In the genomic region with DNA sequence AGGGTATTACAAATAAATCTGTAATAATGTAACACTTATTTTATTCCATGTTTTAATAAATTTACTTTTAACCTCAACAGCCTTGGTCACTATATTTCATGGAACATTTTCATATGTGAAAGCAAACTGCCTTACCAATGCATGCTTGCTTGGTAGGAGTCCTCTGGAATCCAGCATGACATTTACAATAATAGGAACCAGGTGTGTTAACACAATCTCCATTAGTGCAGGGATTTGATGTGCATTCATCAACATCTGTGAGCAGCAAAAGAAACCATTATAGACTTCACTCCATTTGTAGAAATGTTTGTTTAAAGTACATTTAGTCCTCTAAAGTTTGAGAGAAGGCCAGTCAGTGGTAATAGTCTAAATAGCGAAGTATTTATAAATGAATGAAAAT, we compare ENCODE assay signal across 21 cellular contexts.
A peak's percentile ranks its signal among the peaks of the same experiment; 100 is the strongest.
DNase-seq lines count a peak whose midpoint lies in the region; ATAC-seq and TF ChIP-seq lines count a peak whose summit lies in the region.
"Had no signal": no experiment of that assay in that cellular context is flagged by ENCODE, and none has a peak within 500 bp of the region (broad histone marks: within the 10 kb centered on the region; RNA-seq: fewer than 3 reads in every experiment).

No MANE protein-coding gene starts in this region.

- H3K36me3 ChIP-seq in GM23248 (ENCODE audit: low read depth) (no peaks in the 10 kb centered on the region), adipocyte (ENCODE audit: control insufficient read depth, insufficient read depth, low read length, severe bottlenecking) (peaks cover 93% of the 10 kb centered on the region), right lobe of liver (no peaks in the 10 kb centered on the region), H7 (replicated peaks; ENCODE audit: control insufficient read depth, insufficient read depth, low read length) (no peaks in the 10 kb centered on the region), osteoblast (ENCODE audit: insufficient read depth, low read length) (no peaks in the 10 kb centered on the region)
- H3K36me3 ChIP-seq: BE2C, SJSA1 had no signal

- H3K79me2 ChIP-seq in GM23248 (ENCODE audit: insufficient read depth), result no peaks in the 10 kb centered on the region
- H3K79me2 ChIP-seq in osteoblast (ENCODE audit: insufficient read depth, low read length), result no peaks in the 10 kb centered on the region

- H3F3A ChIP-seq in GM23248 (ENCODE audit: insufficient read depth), result no peaks in the 10 kb centered on the region

- intact Hi-C loops in right lobe of liver (cut with DNase I), result no loop called here

- H3K4me1 Mint-ChIP-seq in mesothelial cell of epicardium, result peaks cover 38% of the 10 kb centered on the region
- H3K4me1 Mint-ChIP-seq: IgD-negative memory B cell had no signal

- in situ Hi-C loops in GM23248 (cut with MboI), result no loop called here

- no peak for ATAC-seq in right lobe of liver
- ATAC-seq: A549, Right ventricle myocardium inferior had no signal

- H2AFZ ChIP-seq in GM23248, result no peak overlapping the region
- no peak overlapping the region for H2AFZ ChIP-seq in osteoblast (ENCODE audit: low read length)

- H3K27ac Mint-ChIP-seq in mesothelial cell of epicardium, result peak overlapping the region; percentile 82
- H3K27ac Mint-ChIP-seq: IgD-negative memory B cell had no signal

- H3K9me3 ChIP-seq in GM23248 (ENCODE audit: low read depth), result no peaks in the 10 kb centered on the region
- H3K9me3 ChIP-seq in adipocyte (ENCODE audit: control insufficient read depth, low read length), result no peaks in the 10 kb centered on the region
- H3K9me3 ChIP-seq in right lobe of liver, result no peaks in the 10 kb centered on the region
- no peaks in the 10 kb centered on the region for H3K9me3 ChIP-seq in osteoblast (ENCODE audit: low read depth, low read length)
- H3K9me3 ChIP-seq: A549, BE2C, SJSA1 had no signal

- H4K20me1 ChIP-seq in GM23248 (ENCODE audit: insufficient read depth), result no peaks in the 10 kb centered on the region; the same call in 1 of the 2 replicates
- H4K20me1 ChIP-seq in osteoblast (ENCODE audit: insufficient read depth, low read length), result no peaks in the 10 kb centered on the region

- H3K27ac ChIP-seq in GM23248 (no peak overlapping the region), right lobe of liver (no peak overlapping the region), osteoblast (ENCODE audit: low read depth, low read length) (no peak overlapping the region)
- H3K27ac ChIP-seq: A549, SJSA1 had no signal

- peaks cover 16% of the 10 kb centered on the region for H3K36me3 Mint-ChIP-seq in mesothelial cell of epicardium
- H3K36me3 Mint-ChIP-seq: IgD-negative memory B cell had no signal

- H3K27me3 ChIP-seq in GM23248 (replicated peaks; ENCODE audit: insufficient read depth) (no peaks in the 10 kb centered on the region), adipocyte (replicated peaks; ENCODE audit: control insufficient read depth, insufficient read depth, low read length) (no peaks in the 10 kb centered on the region), right lobe of liver (no peaks in the 10 kb centered on the region), H7 (ENCODE audit: control insufficient read depth, insufficient read depth, low read length) (no peaks in the 10 kb centered on the region), osteoblast (ENCODE audit: insufficient read depth, low read length) (no peaks in the 10 kb centered on the region)
- H3K27me3 ChIP-seq: BE2C, SJSA1 had no signal

- 67 to 70% methylated on average over 1 of the region's 1 CpG for WGBS in GM23248 (ENCODE audit: low coverage in 1 of 2, low lambda C conversion rate in 2 of 2, missing lambda C conversion rate in 2 of 2), 2 experiments
- 43% methylated on average over 1 of the region's 1 CpG for WGBS in right lobe of liver (ENCODE audit: insufficient coverage, low coverage, low lambda C conversion rate, missing lambda C conversion rate)

- no peak overlapping the region for H3K4me2 ChIP-seq in GM23248 (ENCODE audit: unreplicated experiment)
- no peak overlapping the region for H3K4me2 ChIP-seq in osteoblast (ENCODE audit: insufficient read depth, low read length)
- H3K4me2 ChIP-seq: A549 had no signal

- DNase-seq in GM23248 (peak; percentile 4), adipocyte (ENCODE audit: low read depth) (peak; percentile 58), fibroblast of peridontal ligament (ENCODE audit: extremely low read depth) (peak; percentile 51), mesothelial cell of epicardium (ENCODE audit: low spot score in 2 of 2, unreplicated experiment in 2 of 2) (no peak), right lobe of liver (no peak), H7 (no peak), GF-D8 (lab: John Stamatoyannopoulos, UW) (no peak), osteoblast (ENCODE audit: insufficient read length, low spot score, missing footprints) (no peak)
- DNase-seq: BE2C, DMS53, H9, NCI-H1105 treated with DMSO at 0.1 percent for 48 hours, NCI-H2029 treated with DMSO at 0.1 percent for 48 hours, NCI-H2171, NCI-H345, NCI-H524, NCI-H82 had no signal

- no peak for TF ChIP-seq CTCF in mesothelial cell of epicardium (IDR thresholded peaks at IDR 0.05; ENCODE audit: unreplicated experiment)
- TF ChIP-seq CTCF in right lobe of liver (IDR thresholded peaks at IDR 0.05), result no peak
- no peak for TF ChIP-seq CTCF in osteoblast (IDR thresholded peaks at IDR 0.05; ENCODE audit: extremely low read depth, low read depth, low read length)

- no peak overlapping the region for H3K9ac ChIP-seq in GM23248
- H3K9ac ChIP-seq in adipocyte (ENCODE audit: low read length), result no peak overlapping the region

- H3K4me3 ChIP-seq in GM23248 (no peak overlapping the region), adipocyte (ENCODE audit: low read length) (no peak overlapping the region), right lobe of liver (no peak overlapping the region), H7 (ENCODE audit: insufficient read depth, low read depth, low read length) (no peak overlapping the region), osteoblast (ENCODE audit: insufficient read depth, low read length) (no peak overlapping the region)
- H3K4me3 ChIP-seq: A549, SJSA1 had no signal

- H3K9me3 Mint-ChIP-seq in mesothelial cell of epicardium, result no peaks in the 10 kb centered on the region
- H3K9me3 Mint-ChIP-seq: H9 had no signal

- H3K4me1 ChIP-seq in GM23248 (ENCODE audit: insufficient read depth) (peaks cover 8% of the 10 kb centered on the region; the same call in 1 of the 2 replicates), adipocyte (ENCODE audit: control insufficient read depth, insufficient read depth, low read length) (no peaks in the 10 kb centered on the region), right lobe of liver (no peaks in the 10 kb centered on the region), osteoblast (ENCODE audit: insufficient read depth, low read length) (peaks cover 8% of the 10 kb centered on the region)
- H3K4me1 ChIP-seq: A549, BE2C, SJSA1 had no signal

- no peak overlapping the region for H3K4me3 Mint-ChIP-seq in mesothelial cell of epicardium
- H3K4me3 Mint-ChIP-seq: H9, IgD-negative memory B cell had no signal

- no peaks in the 10 kb centered on the region for H3K27me3 Mint-ChIP-seq in mesothelial cell of epicardium (ENCODE audit: low read depth)
- H3K27me3 Mint-ChIP-seq: IgD-negative memory B cell had no signal

- no peaks in the 10 kb centered on the region for H3K9me2 ChIP-seq in GM23248 (ENCODE audit: insufficient read depth)

- no peak for TF ChIP-seq POLR2A in right lobe of liver (IDR thresholded peaks at IDR 0.05)

Comparison
In these comparisons a context has a peak if more than half of its experiments do, and no peak if none do; other contexts are left out.
1. DNase-seq: peak in GM23248 (single experiment), adipocyte (single experiment) and fibroblast of peridontal ligament (single experiment); none in mesothelial cell of epicardium (0 of 2), right lobe of liver (0 of 3), H7 (single experiment), GF-D8 (single experiment) and osteoblast (single experiment).